9 cellular contexts compared by ENCODE assay signal in the genomic region with DNA sequence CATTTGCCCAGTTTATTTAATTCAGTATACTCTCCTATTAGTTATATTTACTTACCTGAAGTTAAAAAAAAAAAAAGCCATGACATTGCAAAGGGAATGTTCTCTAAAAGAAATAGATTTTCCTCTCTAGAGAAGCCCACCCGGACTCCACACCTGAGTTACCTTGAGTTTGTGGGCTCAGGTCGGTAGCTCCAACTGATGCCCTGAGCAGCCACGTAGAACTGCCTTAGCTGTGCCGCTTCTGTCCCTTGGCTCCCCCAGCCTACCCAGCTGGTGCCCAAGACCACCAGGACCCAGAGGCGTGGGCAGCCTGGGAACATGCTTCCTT. TPM values are rescaled to one million over a fixed set of nuclear protein-coding genes. Genes with fewer than 3 reads are reported as not detected.
A peak's percentile ranks its signal among the peaks of the same experiment; 100 is the strongest.
DNase-seq lines count a peak whose midpoint lies in the region; ATAC-seq and TF ChIP-seq lines count a peak whose summit lies in the region.
"Had no signal": no experiment of that assay in that cellular context is flagged by ENCODE, and none has a peak within 500 bp of the region (broad histone marks: within the 10 kb centered on the region; RNA-seq: fewer than 3 reads in every experiment).

No MANE protein-coding gene starts in this region.

- ATAC-seq in DND-41 (ENCODE audit: insufficient read depth, low read depth), result no peak
- peak; percentile 8 for ATAC-seq in HG02588 (IDR thresholded peaks at IDR 0.05; ENCODE audit: unreplicated experiment)

- H3K9me3 ChIP-seq in DND-41 (ENCODE audit: insufficient read depth, low read length, severe bottlenecking), result no peaks in the 10 kb centered on the region
- H3K9me3 ChIP-seq in testis, result no peaks in the 10 kb centered on the region

- H3K36me3 Mint-ChIP-seq in activated CD4-positive, alpha-beta memory T cell treated with anti-CD3 and anti-CD28 coated beads, Interleukin-2, amount 10 ng/mL, durations not matched to agents 7 days and 5 days (ENCODE audit: low read depth), result peaks cover 2% of the 10 kb centered on the region
- H3K36me3 Mint-ChIP-seq in mesothelial cell of epicardium, result no peaks in the 10 kb centered on the region

- no peaks in the 10 kb centered on the region for H3K27me3 Mint-ChIP-seq in activated CD4-positive, alpha-beta memory T cell treated with anti-CD3 and anti-CD28 coated beads, Interleukin-2, amount 10 ng/mL, durations not matched to agents 7 days and 5 days
- peaks cover 4% of the 10 kb centered on the region for H3K27me3 Mint-ChIP-seq in mesothelial cell of epicardium (ENCODE audit: low read depth)

- peak overlapping the region; percentile 63 for H2AFZ ChIP-seq in DND-41 (ENCODE audit: low read depth, low read length)

- H3K4me3 ChIP-seq in DND-41 (ENCODE audit: low read depth in 1 of 2, low read length in 2 of 2) (peak overlapping the region in 1 of 2 experiments; percentile 38; a peak in 1 of 4 replicates), testis (peak overlapping the region in 1 of 2 donors; percentile 23)
- H3K4me3 ChIP-seq: cardiac muscle cell had no signal

- no peaks in the 10 kb centered on the region for H3K27me3 ChIP-seq in DND-41 (ENCODE audit: insufficient read depth, low read length, poor library complexity)
- H3K27me3 ChIP-seq in testis, result no peaks in the 10 kb centered on the region

- WGBS in testis, 2 donors, result 12 to 21% methylated on average over 4 to 5 of the region's 5 CpGs

- peaks cover 68% of the 10 kb centered on the region for H3K4me1 Mint-ChIP-seq in activated CD4-positive, alpha-beta memory T cell treated with anti-CD3 and anti-CD28 coated beads, Interleukin-2, amount 10 ng/mL, durations not matched to agents 7 days and 5 days
- H3K4me1 Mint-ChIP-seq in mesothelial cell of epicardium, result peaks cover 13% of the 10 kb centered on the region

- H3K36me3 ChIP-seq in DND-41 (ENCODE audit: insufficient read depth, low read length) (no peaks in the 10 kb centered on the region), testis (ENCODE audit: low read depth, missing control alignments) (no peaks in the 10 kb centered on the region)
- H3K36me3 ChIP-seq: cardiac muscle cell had no signal

- H3K9ac ChIP-seq in DND-41 (ENCODE audit: low read depth, low read length), result peak overlapping the region; percentile 16

- peak overlapping the region; percentile 69 for H3K4me2 ChIP-seq in DND-41 (ENCODE audit: insufficient read depth, low read length)

- POLR2A ChIA-PET in activated CD4-positive, alpha-beta memory T cell treated with anti-CD3 and anti-CD28 coated beads, Interleukin-2, amount 10 ng/mL, durations not matched to agents 7 days and 5 days (lab: Charles Lee), result interaction anchor here (0.7 to 3.0 kb wide), 16 partner anchors 10 to 307 kb away, joined by 3 to 31 read pairs (median 6); partner anchors contain the start of genes CCDC181, METTL18, SCYL3 and SLC19A2

- no peaks in the 10 kb centered on the region for H3K79me2 ChIP-seq in DND-41 (ENCODE audit: insufficient read depth, low read length)

- no peaks in the 10 kb centered on the region for H3K9me3 Mint-ChIP-seq in activated CD4-positive, alpha-beta memory T cell treated with anti-CD3 and anti-CD28 coated beads, Interleukin-2, amount 10 ng/mL, durations not matched to agents 7 days and 5 days
- no peaks in the 10 kb centered on the region for H3K9me3 Mint-ChIP-seq in mesothelial cell of epicardium

- CTCF ChIA-PET in activated CD4-positive, alpha-beta memory T cell treated with anti-CD3 and anti-CD28 coated beads, Interleukin-2, amount 10 ng/mL, durations not matched to agents 7 days and 5 days (lab: Charles Lee), result interaction anchor here (0.7 to 3.9 kb wide), 33 partner anchors 9 to 985 kb away, joined by 3 to 77 read pairs (median 5); partner anchors contain the start of genes CCDC181 and METTL18

- peak overlapping the region; percentile 77 for H3K27ac Mint-ChIP-seq in activated CD4-positive, alpha-beta memory T cell treated with anti-CD3 and anti-CD28 coated beads, Interleukin-2, amount 10 ng/mL, durations not matched to agents 7 days and 5 days
- no peak overlapping the region for H3K27ac Mint-ChIP-seq in mesothelial cell of epicardium

- H3K27ac ChIP-seq in DND-41 (ENCODE audit: low read length) (no peak overlapping the region), testis (no peak overlapping the region)
- H3K27ac ChIP-seq: cardiac muscle cell had no signal

- TF ChIP-seq CTCF in DND-41 (IDR thresholded peaks at IDR 0.05; ENCODE audit: borderline replicate concordance, extremely low read depth, low read length, poor library complexity, severe bottlenecking) (no peak), mesothelial cell of epicardium (IDR thresholded peaks at IDR 0.05; ENCODE audit: unreplicated experiment) (no peak), testis (IDR thresholded peaks at IDR 0.05) (no peak)

- peak overlapping the region; percentile 87 for H3K4me3 Mint-ChIP-seq in activated CD4-positive, alpha-beta memory T cell treated with anti-CD3 and anti-CD28 coated beads, Interleukin-2, amount 10 ng/mL, durations not matched to agents 7 days and 5 days
- H3K4me3 Mint-ChIP-seq in mesothelial cell of epicardium, result peak overlapping the region; percentile 73

- H3K4me1 ChIP-seq in DND-41 (ENCODE audit: insufficient read depth, low read length) (peaks cover 21% of the 10 kb centered on the region), testis (peaks cover 8% of the 10 kb centered on the region)

- no peaks in the 10 kb centered on the region for H4K20me1 ChIP-seq in DND-41 (ENCODE audit: insufficient read depth, low read length)

- intact Hi-C loops in testis (cut with DNase I; ENCODE audit: low total_unique reads), result no loop called here

- no peak for TF ChIP-seq POLR2A in testis (IDR thresholded peaks at IDR 0.05)

- DNase-seq in DND-41, result no peak
- DNase-seq in activated CD4-positive, alpha-beta memory T cell treated with anti-CD3 and anti-CD28 coated beads, Interleukin-2, amount 10 ng/mL, durations not matched to agents 7 days and 5 days, result no peak
- DNase-seq in mesothelial cell of epicardium (ENCODE audit: low spot score in 2 of 2, unreplicated experiment in 2 of 2), result no peak
- DNase-seq in 8988T, result no peak
- DNase-seq in NCI-H524 (lab: John Stamatoyannopoulos, UW), result no peak
- DNase-seq in testis, result no peak
- DNase-seq in stimulated activated CD4-positive, alpha-beta T cell treated with anti-CD3 and anti-CD28 coated beads, Interleukin-15, amount 100 ng/mL, for 24 hours, result no peak

RNA-seq across cellular contexts. Expression of gene F5, which starts 0.2 kb away (rescaled TPM):
- total RNA-seq in activated CD4-positive, alpha-beta memory T cell treated with anti-CD3 and anti-CD28 coated beads, Interleukin-2, amount 10 ng/mL, durations not matched to agents 7 days and 5 days, result 10 to 100 TPM in 1 of 2 experiments, 1 to 10 TPM in 1; 8.9 to 11.0 TPM
- total RNA-seq in mesothelial cell of epicardium (32.2 to 43.5 TPM (median 38.6 TPM) in 3 replicates), testis (1 to 10 TPM in 1 of 2 donors, under 1 TPM in 1; 0.63 to 2.0 TPM)
- polyA plus RNA-seq in testis (ENCODE audit: insufficient read depth, low read depth, low replicate concordance), result 5.2 TPM
- total RNA-seq: cardiac muscle cell had no signal

RNA-seq across cellular contexts. Expression of gene SELP, which starts 43.9 kb away (rescaled TPM):
- total RNA-seq in activated CD4-positive, alpha-beta memory T cell treated with anti-CD3 and anti-CD28 coated beads, Interleukin-2, amount 10 ng/mL, durations not matched to agents 7 days and 5 days, result under 1 TPM; 0.45 to 0.83 TPM
- 0.49 to 0.65 TPM (median 0.61 TPM) in 3 replicates for total RNA-seq in mesothelial cell of epicardium
- 1 to 10 TPM; 1.7 to 3.1 TPM for total RNA-seq in testis
- polyA plus RNA-seq in testis (ENCODE audit: insufficient read depth, low read depth, low replicate concordance), result 6.4 TPM
- total RNA-seq: cardiac muscle cell had no signal
- polyA plus RNA-seq: cardiac muscle cell had no signal
